ENCODE assay signal across 19 cellular contexts in genomic region chr5:100026601-100027000, GRCh38.
"Had no signal": no experiment of that assay in that cellular context is flagged by ENCODE, and none has a peak within 500 bp of the region (broad histone marks: within the 10 kb centered on the region; RNA-seq: fewer than 3 reads in every experiment).

No MANE protein-coding gene starts in this region.

- ATAC-seq: activated CD8-positive, alpha-beta memory T cell treated with anti-CD3 and anti-CD28 coated beads, Interleukin-2, amount 10 ng/mL, durations not matched to agents 7 days and 5 days; activated T-helper 17 cell treated with anti-CD3 and anti-CD28 coated beads, Interleukin-2, amount 50 U/mL, for 72 hours; effector memory CD8-positive, alpha-beta T cell; left ventricle myocardium superior; upper lobe of right lung had no signal

- H3K9me3 ChIP-seq: esophagus squamous epithelium, upper lobe of right lung had no signal

- H3K27ac ChIP-seq: cardiac muscle cell, esophagus squamous epithelium, upper lobe of right lung had no signal

- H3K4me1 ChIP-seq: esophagus squamous epithelium, upper lobe of right lung had no signal

- H3K4me3 ChIP-seq: cardiac muscle cell, esophagus squamous epithelium, upper lobe of right lung had no signal

- H3K27me3 ChIP-seq: cardiac muscle cell, esophagus squamous epithelium, upper lobe of right lung had no signal

- H3K36me3 ChIP-seq: cardiac muscle cell, esophagus squamous epithelium, upper lobe of right lung had no signal

- FAIRE-seq: TTC549 had no signal

- DNase-seq: activated B cell treated with CpG ODN at 0.5 μM for 24 hours; activated CD4-positive, alpha-beta memory T cell treated with anti-CD3 and anti-CD28 coated beads, Interleukin-2, amount 10 ng/mL, durations not matched to agents 7 days and 5 days; activated CD4-positive, alpha-beta T cell treated with anti-CD3 and anti-CD28 coated beads for 4 hours; activated CD8-positive, alpha-beta memory T cell treated with anti-CD3 and anti-CD28 coated beads, Interleukin-2, amount 10 ng/mL, durations not matched to agents 7 days and 5 days; activated naive CD4-positive, alpha-beta T cell; activated naive CD8-positive, alpha-beta T cell treated with anti-CD3 and anti-CD28 coated beads, Interleukin-2, amount 10 ng/mL, durations not matched to agents 7 days and 5 days; activated T-cell treated with anti-CD3 and anti-CD28 coated beads, Interleukin-2, amount 50 U/mL, for 1 hour; amygdala; effector memory CD8-positive, alpha-beta T cell; esophagus squamous epithelium; left ventricle myocardium superior; occipital lobe; posterior cingulate gyrus; stimulated activated CD8-positive, alpha-beta memory T cell treated with anti-CD3 and anti-CD28 coated beads, Interleukin-4, amount 100 ng/mL, for 48 hours; stimulated activated naive CD4-positive, alpha-beta T cell; upper lobe of right lung had no signal
